ENCODE assay signal across 28 cellular contexts in genomic region chr15:51781506-51781905, GRCh38.
"Had no signal": no experiment of that assay in that cellular context is flagged by ENCODE, and none has a peak within 500 bp of the region (broad histone marks: within the 10 kb centered on the region; RNA-seq: fewer than 3 reads in every experiment).

No MANE protein-coding gene starts in this region.

- ATAC-seq: activated CD8-positive, alpha-beta memory T cell treated with anti-CD3 and anti-CD28 coated beads, Interleukin-2, amount 10 ng/mL, durations not matched to agents 7 days and 5 days; activated CD8-positive, alpha-beta T cell treated with anti-CD3 and anti-CD28 coated beads, Interleukin-2, amount 10 ng/mL, durations not matched to agents 7 days and 5 days; activated T-helper 17 cell treated with anti-CD3 and anti-CD28 coated beads, Interleukin-2, amount 50 U/mL, for 72 hours; effector memory CD8-positive, alpha-beta T cell; foreskin keratinocyte; gastrocnemius medialis; heart left ventricle had no signal

- H3K4me3 Mint-ChIP-seq: activated CD4-positive, alpha-beta memory T cell treated with anti-CD3 and anti-CD28 coated beads for 36 hours; activated CD8-positive, alpha-beta memory T cell treated with anti-CD3 and anti-CD28 coated beads, Interleukin-2, amount 10 ng/mL, durations not matched to agents 7 days and 5 days; activated CD8-positive, alpha-beta T cell treated with anti-CD3 and anti-CD28 coated beads, Interleukin-2, amount 10 ng/mL, durations not matched to agents 7 days and 5 days; activated naive CD8-positive, alpha-beta T cell; activated T-cell treated with anti-CD3 and anti-CD28 coated beads, Interleukin-2, amount 50 U/mL, for 24 hours; activated T-helper 17 cell treated with anti-CD3 and anti-CD28 coated beads, Interleukin-2, amount 50 U/mL, for 72 hours; effector memory CD8-positive, alpha-beta T cell had no signal

- H3K4me3 ChIP-seq: esophagus muscularis mucosa, gastrocnemius medialis, heart left ventricle had no signal

- H3K9me3 Mint-ChIP-seq: activated CD4-positive, alpha-beta memory T cell treated with anti-CD3 and anti-CD28 coated beads for 36 hours; activated T-cell treated with anti-CD3 and anti-CD28 coated beads, Interleukin-2, amount 50 U/mL, for 24 hours; activated T-helper 17 cell treated with anti-CD3 and anti-CD28 coated beads, Interleukin-2, amount 50 U/mL, for 72 hours; effector memory CD8-positive, alpha-beta T cell had no signal

- H3K27me3 Mint-ChIP-seq: activated CD4-positive, alpha-beta memory T cell treated with anti-CD3 and anti-CD28 coated beads for 36 hours; activated CD8-positive, alpha-beta memory T cell treated with anti-CD3 and anti-CD28 coated beads, Interleukin-2, amount 10 ng/mL, durations not matched to agents 7 days and 5 days; activated naive CD8-positive, alpha-beta T cell; activated T-cell treated with anti-CD3 and anti-CD28 coated beads, Interleukin-2, amount 50 U/mL, for 24 hours; activated T-helper 17 cell treated with anti-CD3 and anti-CD28 coated beads, Interleukin-2, amount 50 U/mL, for 72 hours; effector memory CD8-positive, alpha-beta T cell had no signal

- DNase-seq: activated CD4-positive, alpha-beta memory T cell treated with anti-CD3 and anti-CD28 coated beads for 36 hours; activated CD4-positive, alpha-beta T cell treated with anti-CD3 and anti-CD28 coated beads for 1 hour; activated CD4-positive, alpha-beta T cell treated with anti-CD3 and anti-CD28 coated beads for 48 hours; activated CD4-positive, alpha-beta T cell treated with anti-CD3 and anti-CD28 coated beads, Interleukin-2, amount 50 U/mL, for 1 hour; activated CD4-positive, CD25-positive, alpha-beta regulatory T cell; activated CD8-positive, alpha-beta memory T cell treated with anti-CD3 and anti-CD28 coated beads, Interleukin-2, amount 10 ng/mL, durations not matched to agents 7 days and 5 days; activated CD8-positive, alpha-beta memory T cell treated with anti-CD3 and anti-CD28 coated beads, Interleukin-2, amount 50 U/mL, for 4 hours; activated CD8-positive, alpha-beta T cell treated with anti-CD3 and anti-CD28 coated beads, Interleukin-2, amount 10 ng/mL, durations not matched to agents 7 days and 5 days; activated effector memory CD4-positive, alpha-beta T cell treated with Interleukin-2 at 50 U/mL for 16 hours; activated gamma-delta T cell treated with Interleukin-2 at 50 U/mL for 16 hours; activated naive CD4-positive, alpha-beta T cell treated with anti-CD3 and anti-CD28 coated beads, Interleukin-2, amount 50 U/mL, for 16 hours; activated naive CD4-positive, alpha-beta T cell treated with Interleukin-2 at 50 U/mL for 16 hours; activated T-cell treated with anti-CD3 and anti-CD28 coated beads, Interleukin-2, amount 50 U/mL, for 24 hours; amniotic stem cell; anterior cingulate cortex; brain microvascular endothelial cell; caudate nucleus; cortex of kidney; dermis blood vessel endothelial cell; effector CD4-positive, alpha-beta T cell; effector memory CD8-positive, alpha-beta T cell; foreskin keratinocyte; gastrocnemius medialis; glutamatergic neuron; heart left ventricle had no signal

- H3K27ac Mint-ChIP-seq: activated CD4-positive, alpha-beta memory T cell treated with anti-CD3 and anti-CD28 coated beads for 36 hours; activated CD8-positive, alpha-beta memory T cell treated with anti-CD3 and anti-CD28 coated beads, Interleukin-2, amount 10 ng/mL, durations not matched to agents 7 days and 5 days; activated CD8-positive, alpha-beta T cell treated with anti-CD3 and anti-CD28 coated beads, Interleukin-2, amount 10 ng/mL, durations not matched to agents 7 days and 5 days; activated naive CD8-positive, alpha-beta T cell; activated T-cell treated with anti-CD3 and anti-CD28 coated beads, Interleukin-2, amount 50 U/mL, for 24 hours; activated T-helper 17 cell treated with anti-CD3 and anti-CD28 coated beads, Interleukin-2, amount 50 U/mL, for 72 hours; effector memory CD8-positive, alpha-beta T cell had no signal

- H3K4me1 Mint-ChIP-seq: activated T-helper 17 cell treated with anti-CD3 and anti-CD28 coated beads, Interleukin-2, amount 50 U/mL, for 72 hours had no signal

- H3K27me3 ChIP-seq: brain microvascular endothelial cell, esophagus muscularis mucosa, foreskin keratinocyte, gastrocnemius medialis, heart left ventricle had no signal

- H3K36me3 ChIP-seq: brain microvascular endothelial cell had no signal
